ENCODE assay signal across 1 cellular context in genomic region chr10:86795353-86795752, GRCh38.
TF ChIP-seq lines count a peak whose summit lies in the region.

No MANE protein-coding gene starts in this region.

TF ChIP-seq in HEK293, 187 proteins besides CTCF, POLR2A, EP300 and RAD21 (continued from another document):
- TF ChIP-seq ZNF449 (tag by site-specific recombination; IDR thresholded peaks at IDR 0.05) = no peak
- TF ChIP-seq ZNF792 (tag by site-specific recombination; IDR thresholded peaks at IDR 0.05) = no peak
- peak; percentile 95 for TF ChIP-seq IKZF3 (tag by site-specific recombination; IDR thresholded peaks at IDR 0.05)
- TF ChIP-seq WT1 (tag by site-specific recombination; IDR thresholded peaks at IDR 0.05) = peak; percentile 52
- no peak for TF ChIP-seq ZNF639 (tag by site-specific recombination; IDR thresholded peaks at IDR 0.05)
- no peak for TF ChIP-seq ZBTB1 (tag by site-specific recombination; IDR thresholded peaks at IDR 0.05)
- no peak for TF ChIP-seq SALL2 (tag by site-specific recombination; IDR thresholded peaks at IDR 0.05; ENCODE audit: borderline replicate concordance)
- peak; percentile 66; the same call in 1 of the 2 replicates for TF ChIP-seq ZNF2 (tag by site-specific recombination; IDR thresholded peaks at IDR 0.05)
- TF ChIP-seq ZBTB44 (tag by site-specific recombination; IDR thresholded peaks at IDR 0.05) = peak; percentile 77
- TF ChIP-seq ZBTB11 (tag by site-specific recombination; conservative IDR thresholded peaks at IDR 0.05; ENCODE audit: low read depth) = no peak
- TF ChIP-seq GLIS1 (tag by site-specific recombination; IDR thresholded peaks at IDR 0.05) = no peak
- TF ChIP-seq SP7 (tag by site-specific recombination; IDR thresholded peaks at IDR 0.05) = peak; percentile 64
- no peak for TF ChIP-seq KLF16 (tag by site-specific recombination; IDR thresholded peaks at IDR 0.05)
- TF ChIP-seq ZNF362 (tag by site-specific recombination; IDR thresholded peaks at IDR 0.05) = no peak
- TF ChIP-seq ZSCAN30 (tag by site-specific recombination; IDR thresholded peaks at IDR 0.05) = peak; percentile 60
- TF ChIP-seq ZNF776 (tag by site-specific recombination; IDR thresholded peaks at IDR 0.05; ENCODE audit: borderline replicate concordance) = no peak
